Comparison of ENCODE assay signal across 29 cellular contexts in genomic region chr3:101259485-101260341, GRCh38.
DNase-seq lines count a peak whose midpoint lies in the region; ATAC-seq, FAIRE-seq and TF ChIP-seq lines count a peak whose summit lies in the region.
"Had no signal": no experiment of that assay in that cellular context is flagged by ENCODE, and none has a peak within 500 bp of the region (broad histone marks: within the 10 kb centered on the region; RNA-seq: fewer than 3 reads in every experiment).

No MANE protein-coding gene starts in this region.

- H3K79me2 ChIP-seq in OCI-LY3 (ENCODE audit: low read length), result no peaks in the 10 kb centered on the region
- no peaks in the 10 kb centered on the region for H3K79me2 ChIP-seq in K562 (ENCODE audit: control insufficient read depth, insufficient read depth, low read length)

- H3K27me3 Mint-ChIP-seq in activated CD8-positive, alpha-beta T cell treated with anti-CD3 and anti-CD28 coated beads, Interleukin-2, amount 10 ng/mL, durations not matched to agents 7 days and 5 days (ENCODE audit: low read depth), result peaks cover 2% of the 10 kb centered on the region
- H3K27me3 Mint-ChIP-seq: activated T-cell treated with anti-CD3 and anti-CD28 coated beads, Interleukin-2, amount 50 U/mL, for 24 hours; naive B cell; type B pancreatic cell had no signal

- H3K4me3 ChIP-seq in OCI-LY3 (ENCODE audit: low read length) (no peak overlapping the region), K562 (no peak overlapping the region), gastroesophageal sphincter (no peak overlapping the region), breast epithelium (no peak overlapping the region)
- H3K4me3 ChIP-seq: BLaER1, heart right ventricle, PC-9, skin epidermis had no signal

- no peak overlapping the region for H3K9ac ChIP-seq in OCI-LY3 (ENCODE audit: low read length)
- no peak overlapping the region for H3K9ac ChIP-seq in K562 (ENCODE audit: insufficient read depth in 1 of 2, low read depth in 2 of 2, low read length in 2 of 2)
- H3K9ac ChIP-seq: BLaER1 had no signal

- H3K27ac ChIP-seq in OCI-LY3 (ENCODE audit: low read length), result no peak overlapping the region
- no peak overlapping the region for H3K27ac ChIP-seq in K562 (ENCODE audit: extremely low read depth, low read depth, low read length)
- H3K27ac ChIP-seq in gastroesophageal sphincter, result no peak overlapping the region
- H3K27ac ChIP-seq in breast epithelium, result no peak overlapping the region
- H3K27ac ChIP-seq: BLaER1, heart right ventricle, PC-9, skin epidermis had no signal

- FAIRE-seq in K562 (lab: Jason Lieb, UNC), result no peak
- FAIRE-seq: A204.1 had no signal

- H3K9me1 ChIP-seq in K562 (ENCODE audit: control insufficient read depth, insufficient read depth, low read length), result no peaks in the 10 kb centered on the region

- H3K27me3 ChIP-seq in OCI-LY3 (ENCODE audit: low read depth, low read length) (no peaks in the 10 kb centered on the region), K562 (ENCODE audit: control insufficient read depth in 2 of 2, insufficient read depth in 2 of 2, low read length in 2 of 2) (no peaks in the 10 kb centered on the region), gastroesophageal sphincter (no peaks in the 10 kb centered on the region), breast epithelium (no peaks in the 10 kb centered on the region)
- H3K27me3 ChIP-seq: BLaER1, heart right ventricle had no signal

- H3K4me1 ChIP-seq in OCI-LY3 (ENCODE audit: low read length) (peaks cover 20% of the 10 kb centered on the region), K562 (replicated peaks in 1 of 2; ENCODE audit: control insufficient read depth in 2 of 2, insufficient read depth in 2 of 2, low read length in 2 of 2) (no peaks in the 10 kb centered on the region), gastroesophageal sphincter (no peaks in the 10 kb centered on the region), breast epithelium (no peaks in the 10 kb centered on the region)
- H3K4me1 ChIP-seq: BLaER1 had no signal

- no peak overlapping the region for H3K27ac Mint-ChIP-seq in activated CD8-positive, alpha-beta T cell treated with anti-CD3 and anti-CD28 coated beads, Interleukin-2, amount 10 ng/mL, durations not matched to agents 7 days and 5 days
- H3K27ac Mint-ChIP-seq: activated T-cell treated with anti-CD3 and anti-CD28 coated beads, Interleukin-2, amount 50 U/mL, for 24 hours; type B pancreatic cell had no signal

- ATAC-seq in K562, result no peak
- no peak for ATAC-seq in gastroesophageal sphincter
- no peak for ATAC-seq in activated CD8-positive, alpha-beta T cell treated with anti-CD3 and anti-CD28 coated beads, Interleukin-2, amount 10 ng/mL, durations not matched to agents 7 days and 5 days
- ATAC-seq: heart right ventricle, left lobe of liver had no signal

- H2AFZ ChIP-seq in OCI-LY3 (ENCODE audit: low read depth, low read length) (no peak overlapping the region), K562 (ENCODE audit: low read depth, low read length) (no peak overlapping the region)
- H2AFZ ChIP-seq: PC-9 had no signal

- in situ Hi-C loops in K562 (cut with MboI), result no loop called here

- 11% methylated on average over 4 of the region's 4 CpGs for WGBS in K562 (ENCODE audit: insufficient coverage, low coverage, missing lambda C conversion rate)
- WGBS in gastroesophageal sphincter (ENCODE audit: low coverage in 1 of 2), 2 donors, result 78 to 82% methylated on average over 3 to 4 of the region's 4 CpGs

- no peaks in the 10 kb centered on the region for H4K20me1 ChIP-seq in OCI-LY3 (ENCODE audit: insufficient read depth, low read length)
- H4K20me1 ChIP-seq in K562 (replicated peaks; ENCODE audit: control insufficient read depth, insufficient read depth, low read length), result no peaks in the 10 kb centered on the region
- H4K20me1 ChIP-seq: BLaER1 had no signal

- no peak for TF ChIP-seq EP300 in K562 (IDR thresholded peaks at IDR 0.05; ENCODE audit: low read length)
- TF ChIP-seq EP300 in gastroesophageal sphincter (IDR thresholded peaks at IDR 0.05), result no peak

- POLR2A ChIA-PET in K562 (lab: Yijun Ruan, JAX), result interaction anchor here (0.7 kb wide), 1 partner anchor 9 kb away, joined by 3 read pairs; no protein-coding TSS in a partner anchor
- POLR2A ChIA-PET in HEK293T (lab: Yijun Ruan, JAX), result no interaction called here
- POLR2A ChIA-PET in activated CD8-positive, alpha-beta T cell treated with anti-CD3 and anti-CD28 coated beads, Interleukin-2, amount 10 ng/mL, durations not matched to agents 7 days and 5 days (lab: Charles Lee), result no interaction called here

- no peaks in the 10 kb centered on the region for H3K9me3 Mint-ChIP-seq in activated CD8-positive, alpha-beta T cell treated with anti-CD3 and anti-CD28 coated beads, Interleukin-2, amount 10 ng/mL, durations not matched to agents 7 days and 5 days (ENCODE audit: insufficient read depth)
- H3K9me3 Mint-ChIP-seq: activated T-cell treated with anti-CD3 and anti-CD28 coated beads, Interleukin-2, amount 50 U/mL, for 24 hours; type B pancreatic cell had no signal

- BruUV-seq in K562 (replicated peaks; lab: Mats Ljungman, UMichigan), result no TSS peak

- H3K4me1 Mint-ChIP-seq in activated CD8-positive, alpha-beta T cell treated with anti-CD3 and anti-CD28 coated beads, Interleukin-2, amount 10 ng/mL, durations not matched to agents 7 days and 5 days (ENCODE audit: low read depth), result peaks cover 2% of the 10 kb centered on the region
- H3K4me1 Mint-ChIP-seq: naive B cell had no signal

- no peak for TF ChIP-seq CTCF in OCI-LY3 (IDR thresholded peaks at IDR 0.05; ENCODE audit: low read depth, low read length)
- TF ChIP-seq CTCF in K562 (IDR thresholded peaks at IDR 0.05 in 2 of 3, conservative IDR thresholded peaks at IDR 0.05 in 1 of 3; ENCODE audit: insufficient read depth in 2 of 3, low read depth in 1 of 3, low read length in 3 of 3), result no peak
- TF ChIP-seq CTCF in gastroesophageal sphincter (IDR thresholded peaks at IDR 0.05), result no peak
- no peak for TF ChIP-seq CTCF in breast epithelium (IDR thresholded peaks at IDR 0.05)

- no peak overlapping the region for H3K4me3 Mint-ChIP-seq in activated CD8-positive, alpha-beta T cell treated with anti-CD3 and anti-CD28 coated beads, Interleukin-2, amount 10 ng/mL, durations not matched to agents 7 days and 5 days
- H3K4me3 Mint-ChIP-seq: activated T-cell treated with anti-CD3 and anti-CD28 coated beads, Interleukin-2, amount 50 U/mL, for 24 hours; type B pancreatic cell had no signal

- DNase-seq in SKM-1 treated with dmso at 0.1 percent for 144 hours (lab: John Stamatoyannopoulos, UW; ENCODE audit: unreplicated experiment) (peak; percentile 3), SKM-1 (lab: John Stamatoyannopoulos, UW; ENCODE audit: unreplicated experiment) (no peak), K562 (ENCODE audit: extremely low read depth in 1 of 4, low spot score in 3 of 4) (no peak), HEK293T (ENCODE audit: extremely low spot score) (no peak), breast epithelium (ENCODE audit: low spot score in 2 of 2) (no peak)
- no peak for DNase-seq in activated CD8-positive, alpha-beta T cell treated with anti-CD3 and anti-CD28 coated beads, Interleukin-2, amount 10 ng/mL, durations not matched to agents 7 days and 5 days
- DNase-seq: activated CD4-positive, alpha-beta T cell treated with anti-CD3 and anti-CD28 coated beads for 4 hours; activated naive CD4-positive, alpha-beta T cell treated with Interleukin-2 at 50 U/mL for 16 hours; activated T-cell treated with anti-CD3 and anti-CD28 coated beads, Interleukin-2, amount 50 U/mL, for 24 hours; amniotic stem cell; effector CD8-positive, alpha-beta T cell; heart right ventricle; mesendoderm; naive B cell; NCI-H1105 treated with DMSO at 0.1 percent for 48 hours; NCI-H2029 treated with DMSO at 0.1 percent for 48 hours; NCI-H226; NCI-H774; PC-9; SHP77; stimulated activated CD4-positive, alpha-beta T cell treated with anti-CD3 and anti-CD28 coated beads, Interleukin-1b, Interleukin-23, amount 100 ng/mL, for 48 hours; T-helper 1 cell had no signal

- TF ChIP-seq POLR2A in K562 (conservative IDR thresholded peaks at IDR 0.05), result no peak
- no peak for TF ChIP-seq POLR2A in gastroesophageal sphincter (IDR thresholded peaks at IDR 0.05)
- no peak for TF ChIP-seq POLR2A in breast epithelium (IDR thresholded peaks at IDR 0.05)

- H3K9me3 ChIP-seq in OCI-LY3 (ENCODE audit: insufficient read depth, low read length) (no peaks in the 10 kb centered on the region), K562 (replicated peaks; ENCODE audit: control insufficient read depth, insufficient read depth, low read depth, low read length) (no peaks in the 10 kb centered on the region), gastroesophageal sphincter (no peaks in the 10 kb centered on the region), breast epithelium (no peaks in the 10 kb centered on the region)
- H3K9me3 ChIP-seq: BLaER1 had no signal

- intact Hi-C loops in K562 (cut with micrococcal nuclease), result no loop called here
- intact Hi-C loops in breast epithelium (cut with DNase I; ENCODE audit: low total_unique reads), result no loop called here

- TF ChIP-seq RAD21 in K562 (CRISPR knock-in tag; conservative IDR thresholded peaks at IDR 0.05 in 1 of 2, IDR thresholded peaks at IDR 0.05 in 1 of 2), result no peak

- no peaks in the 10 kb centered on the region for H3K36me3 ChIP-seq in OCI-LY3 (replicated peaks; ENCODE audit: low read depth, low read length)
- no peaks in the 10 kb centered on the region for H3K36me3 ChIP-seq in K562 (ENCODE audit: control insufficient read depth, insufficient read depth, low read length)
- no peaks in the 10 kb centered on the region for H3K36me3 ChIP-seq in gastroesophageal sphincter
- H3K36me3 ChIP-seq in breast epithelium, result no peaks in the 10 kb centered on the region
- H3K36me3 ChIP-seq: BLaER1, heart right ventricle had no signal

- no peaks in the 10 kb centered on the region for H3K36me3 Mint-ChIP-seq in activated CD8-positive, alpha-beta T cell treated with anti-CD3 and anti-CD28 coated beads, Interleukin-2, amount 10 ng/mL, durations not matched to agents 7 days and 5 days (ENCODE audit: low read depth)
- H3K36me3 Mint-ChIP-seq: type B pancreatic cell had no signal

- peak overlapping the region; percentile 7; the same call in 1 of the 2 replicates for H3K4me2 ChIP-seq in OCI-LY3 (ENCODE audit: low read length)
- no peak overlapping the region for H3K4me2 ChIP-seq in K562 (ENCODE audit: insufficient read depth, low read length)
- H3K4me2 ChIP-seq: BLaER1, PC-9 had no signal

- CTCF ChIA-PET in K562 (lab: Yijun Ruan, JAX; ENCODE audit: low intra/inter-chr PET ratio) (no interaction called here), HEK293T (lab: Yijun Ruan, JAX) (no interaction called here)
- CTCF ChIA-PET in activated CD8-positive, alpha-beta T cell treated with anti-CD3 and anti-CD28 coated beads, Interleukin-2, amount 10 ng/mL, durations not matched to agents 7 days and 5 days (lab: Charles Lee), result no interaction called here

TF ChIP-seq in K562, 482 proteins besides CTCF, POLR2A, EP300 and RAD21 (continues in another document):
- TF ChIP-seq ZNF316 (IDR thresholded peaks at IDR 0.05) (peak; percentile 61), SPI1 (IDR thresholded peaks at IDR 0.05; ENCODE audit: borderline replicate concordance, low read depth, low read length) (peak; percentile 42)

TF ChIP-seq in HEK293T, 16 proteins besides CTCF, POLR2A, EP300 and RAD21 (continues in another document):
- no peak for TF ChIP-seq BHLHE40 (IDR thresholded peaks at IDR 0.05; ENCODE audit: borderline replicate concordance)
- TF ChIP-seq LEF1 (IDR thresholded peaks at IDR 0.05; ENCODE audit: borderline replicate concordance), result no peak
